ENCODE assay signal across 15 cellular contexts in genomic region chr7:127887631-127888030, GRCh38.
"Had no signal": no experiment of that assay in that cellular context is flagged by ENCODE, and none has a peak within 500 bp of the region (broad histone marks: within the 10 kb centered on the region; RNA-seq: fewer than 3 reads in every experiment).

No MANE protein-coding gene starts in this region.

- H3K27me3 Mint-ChIP-seq: activated CD8-positive, alpha-beta T cell treated with anti-CD3 and anti-CD28 coated beads for 36 hours; activated naive CD4-positive, alpha-beta T cell treated with anti-CD3 and anti-CD28 coated beads, Interleukin-2, amount 50 U/mL, for 24 hours; natural killer cell treated with Interleukin-12 subunit alpha and Interleukin-12 subunit beta and Interleukin-15 and Interleukin-18, amount 100 ng/mL, for 72 hours; stimulated activated naive CD8-positive, alpha-beta T cell treated with anti-CD3 and anti-CD28 coated beads, Interleukin-15, Interleukin-2, amounts not matched to agents 100 ng/mL and 50 ng/mL, for 24 hours; T-helper 17 cell had no signal

- H3K4me3 Mint-ChIP-seq: activated CD8-positive, alpha-beta T cell treated with anti-CD3 and anti-CD28 coated beads for 36 hours; activated naive CD4-positive, alpha-beta T cell treated with anti-CD3 and anti-CD28 coated beads, Interleukin-2, amount 50 U/mL, for 24 hours; activated T-cell treated with anti-CD3 and anti-CD28 coated beads, Interleukin-2, amount 50 U/mL, for 4 hours; natural killer cell treated with Interleukin-12 subunit alpha and Interleukin-12 subunit beta and Interleukin-15 and Interleukin-18, amount 100 ng/mL, for 72 hours; stimulated activated naive CD8-positive, alpha-beta T cell treated with anti-CD3 and anti-CD28 coated beads, Interleukin-15, Interleukin-2, amounts not matched to agents 100 ng/mL and 50 ng/mL, for 24 hours; T-helper 17 cell had no signal

- H3K9me3 Mint-ChIP-seq: activated CD8-positive, alpha-beta T cell treated with anti-CD3 and anti-CD28 coated beads for 36 hours; activated naive CD4-positive, alpha-beta T cell treated with anti-CD3 and anti-CD28 coated beads, Interleukin-2, amount 50 U/mL, for 24 hours; activated T-cell treated with anti-CD3 and anti-CD28 coated beads, Interleukin-2, amount 50 U/mL, for 4 hours; stimulated activated naive CD8-positive, alpha-beta T cell treated with anti-CD3 and anti-CD28 coated beads, Interleukin-15, Interleukin-2, amounts not matched to agents 100 ng/mL and 50 ng/mL, for 24 hours had no signal

- H3K27ac Mint-ChIP-seq: activated CD8-positive, alpha-beta T cell treated with anti-CD3 and anti-CD28 coated beads for 36 hours; activated naive CD4-positive, alpha-beta T cell treated with anti-CD3 and anti-CD28 coated beads, Interleukin-2, amount 50 U/mL, for 24 hours; natural killer cell treated with Interleukin-12 subunit alpha and Interleukin-12 subunit beta and Interleukin-15 and Interleukin-18, amount 100 ng/mL, for 72 hours; stimulated activated naive CD8-positive, alpha-beta T cell treated with anti-CD3 and anti-CD28 coated beads, Interleukin-15, Interleukin-2, amounts not matched to agents 100 ng/mL and 50 ng/mL, for 24 hours; T-helper 17 cell had no signal

- H3K36me3 ChIP-seq: right atrium auricular region had no signal

- H3K27me3 ChIP-seq: brain microvascular endothelial cell, right atrium auricular region had no signal

- H3K9me3 ChIP-seq: right atrium auricular region had no signal

- ATAC-seq: activated CD8-positive, alpha-beta T cell treated with anti-CD3 and anti-CD28 coated beads for 36 hours; activated T-cell treated with anti-CD3 and anti-CD28 coated beads, Interleukin-2, amount 50 U/mL, for 4 hours; natural killer cell treated with Interleukin-12 subunit alpha and Interleukin-12 subunit beta and Interleukin-15 and Interleukin-18, amount 100 ng/mL, for 72 hours; T-helper 17 cell had no signal

- FAIRE-seq: small intestine had no signal

- DNase-seq: activated CD4-positive, alpha-beta T cell treated with anti-CD3 and anti-CD28 coated beads for 4 hours; activated CD8-positive, alpha-beta T cell treated with anti-CD3 and anti-CD28 coated beads for 36 hours; activated effector memory CD4-positive, alpha-beta T cell treated with anti-CD3 and anti-CD28 coated beads, Interleukin-2, amount 50 U/mL, for 16 hours; activated T-cell treated with anti-CD3 and anti-CD28 coated beads, Interleukin-2, amount 50 U/mL, for 4 hours; amniotic stem cell; brain microvascular endothelial cell; foreskin fibroblast; small intestine; stimulated activated CD4-positive, alpha-beta T cell treated with anti-CD3 and anti-CD28 coated beads, Interleukin-4, amount 100 ng/mL, for 4 hours; stimulated activated CD8-positive, alpha-beta memory T cell treated with anti-CD3 and anti-CD28 coated beads, Interleukin-4, amount 100 ng/mL, for 48 hours; T-helper 17 cell had no signal

- H3K4me3 ChIP-seq: right atrium auricular region had no signal

- H3K27ac ChIP-seq: brain microvascular endothelial cell had no signal
